ENCODE assay signal across 18 cellular contexts in genomic region chr3:155304394-155304793, GRCh38. TPM values are rescaled to one million over a fixed set of nuclear protein-coding genes. Genes with fewer than 3 reads are reported as not detected.
DNase-seq lines count a peak whose midpoint lies in the region; ATAC-seq and TF ChIP-seq lines count a peak whose summit lies in the region.
"Had no signal": no experiment of that assay in that cellular context is flagged by ENCODE, and none has a peak within 500 bp of the region (broad histone marks: within the 10 kb centered on the region; RNA-seq: fewer than 3 reads in every experiment).

No MANE protein-coding gene starts in this region.

- no peak overlapping the region for H3K9ac ChIP-seq in DND-41 (ENCODE audit: low read depth, low read length)

- H3K27me3 ChIP-seq in DND-41 (ENCODE audit: insufficient read depth, low read length, poor library complexity): no peaks in the 10 kb centered on the region
- H3K27me3 ChIP-seq: SJCRH30 had no signal

- H3K36me3 ChIP-seq in DND-41 (ENCODE audit: insufficient read depth, low read length): no peaks in the 10 kb centered on the region
- H3K36me3 ChIP-seq: SJCRH30 had no signal

- TF ChIP-seq CTCF in C4-2B (conservative IDR thresholded peaks at IDR 0.05) (no peak), DND-41 (IDR thresholded peaks at IDR 0.05; ENCODE audit: borderline replicate concordance, extremely low read depth, low read length, poor library complexity, severe bottlenecking) (no peak), VCaP (conservative IDR thresholded peaks at IDR 0.05) (no peak), nephron (IDR thresholded peaks at IDR 0.05; ENCODE audit: unreplicated experiment in 3 of 3) (no peak), nephron progenitor cell (IDR thresholded peaks at IDR 0.05) (no peak), chondrocyte (IDR thresholded peaks at IDR 0.05) (no peak)

- H3K4me1 Mint-ChIP-seq in nephron: no peaks in the 10 kb centered on the region
- peaks cover 6% of the 10 kb centered on the region for H3K4me1 Mint-ChIP-seq in nephron progenitor cell
- H3K4me1 Mint-ChIP-seq in chondrocyte (ENCODE audit: low read depth): peaks cover 14% of the 10 kb centered on the region

- no peak overlapping the region for H3K4me3 Mint-ChIP-seq in nephron
- H3K4me3 Mint-ChIP-seq in nephron progenitor cell: no peak overlapping the region
- H3K4me3 Mint-ChIP-seq in chondrocyte (ENCODE audit: unreplicated experiment): no peak overlapping the region

- no peaks in the 10 kb centered on the region for H3K36me3 Mint-ChIP-seq in nephron (ENCODE audit: low read depth)
- H3K36me3 Mint-ChIP-seq in nephron progenitor cell (ENCODE audit: low read depth): no peaks in the 10 kb centered on the region
- H3K36me3 Mint-ChIP-seq in chondrocyte (ENCODE audit: low read depth): no peaks in the 10 kb centered on the region

- ATAC-seq in DND-41 (ENCODE audit: insufficient read depth, low read depth): no peak
- ATAC-seq: HCT116 had no signal

- no peaks in the 10 kb centered on the region for H3K9me3 ChIP-seq in DND-41 (ENCODE audit: insufficient read depth, low read length, severe bottlenecking)
- H3K9me3 ChIP-seq: SJCRH30 had no signal

- H2AFZ ChIP-seq in DND-41 (ENCODE audit: low read depth, low read length): peak overlapping the region; percentile 7

- H3K27ac ChIP-seq in C4-2B: peak overlapping the region; percentile 36; the same call in 1 of the 2 replicates
- H3K27ac ChIP-seq in DND-41 (ENCODE audit: low read length): no peak overlapping the region
- H3K27ac ChIP-seq in VCaP: peak overlapping the region; percentile 64; the same call in 1 of the 2 replicates
- H3K27ac ChIP-seq: SJCRH30 had no signal

- no peak overlapping the region for H3K4me3 ChIP-seq in DND-41 (ENCODE audit: low read depth in 1 of 2, low read length in 2 of 2)
- H3K4me3 ChIP-seq: SJCRH30 had no signal

- no peaks in the 10 kb centered on the region for H3K79me2 ChIP-seq in DND-41 (ENCODE audit: insufficient read depth, low read length)

- DNase-seq in DND-41 (no peak), nephron progenitor cell (no peak), chondrocyte (ENCODE audit: low spot score) (no peak), SHP77 treated with DMSO at 0.1 percent for 48 hours (lab: John Stamatoyannopoulos, UW) (no peak)
- DNase-seq: ACHN, C1 segment of cervical spinal cord, DMS 273 treated with DMSO at 0.1 percent for 48 hours, KG1, NCI-H1417 treated with DMSO at 0.1 percent for 48 hours, NCI-H187 treated with DMSO at 0.1 percent for 48 hours, NCI-H345, NCI-H524 treated with DMSO at 0.1 percent for 48 hours, SJCRH30 had no signal

- H3K4me2 ChIP-seq in DND-41 (ENCODE audit: insufficient read depth, low read length): no peak overlapping the region

- H3K27ac Mint-ChIP-seq in nephron (peak overlapping the region in 2 of 3 experiments; percentile 28 to 67), nephron progenitor cell (no peak overlapping the region), chondrocyte (ENCODE audit: unreplicated experiment) (no peak overlapping the region)

- no peaks in the 10 kb centered on the region for H3K4me1 ChIP-seq in DND-41 (ENCODE audit: insufficient read depth, low read length)
- H3K4me1 ChIP-seq: SJCRH30 had no signal

- H4K20me1 ChIP-seq in DND-41 (ENCODE audit: insufficient read depth, low read length): no peaks in the 10 kb centered on the region

- no peaks in the 10 kb centered on the region for H3K27me3 Mint-ChIP-seq in nephron (ENCODE audit: low read depth)
- no peaks in the 10 kb centered on the region for H3K27me3 Mint-ChIP-seq in nephron progenitor cell (ENCODE audit: low read depth, poor library complexity)
- H3K27me3 Mint-ChIP-seq in chondrocyte (ENCODE audit: low read depth): no peaks in the 10 kb centered on the region

- no peaks in the 10 kb centered on the region for H3K9me3 Mint-ChIP-seq in nephron
- H3K9me3 Mint-ChIP-seq in nephron progenitor cell: no peaks in the 10 kb centered on the region
- H3K9me3 Mint-ChIP-seq in chondrocyte (ENCODE audit: low read depth): no peaks in the 10 kb centered on the region

RNA-seq across cellular contexts. Expression of gene STRIT1, which starts 10.9 kb away (rescaled TPM):
- not detected in 3 replicates for total RNA-seq in chondrocyte
- total RNA-seq: M059J, SJCRH30 had no signal

Comparison
In these comparisons a context has a peak if more than half of its experiments do, and no peak if none do; other contexts are left out.
1. H3K27ac Mint-ChIP-seq: peak in nephron (2 of 3); none in nephron progenitor cell (single experiment) and chondrocyte (single experiment).